In genomic region chr4:185587444-185588161, GRCh38 we compare ENCODE assay signal across 7 cellular contexts.
DNase-seq lines count a peak whose midpoint lies in the region; ATAC-seq lines count a peak whose summit lies in the region.

No MANE protein-coding gene starts in this region.

- DNase-seq in activated CD8-positive, alpha-beta memory T cell treated with anti-CD3 and anti-CD28 coated beads, Interleukin-2, amount 50 U/mL, for 24 hours (ENCODE audit: extremely low read depth), result peak; percentile 31
- DNase-seq in stimulated activated CD8-positive, alpha-beta memory T cell treated with anti-CD3 and anti-CD28 coated beads, Interleukin-15, amount 100 ng/mL, for 48 hours (ENCODE audit: low read depth in 2 of 2), result peak; percentile 52 to 78
- DNase-seq in NCI-H1105 (lab: John Stamatoyannopoulos, UW), result no peak
- DNase-seq in NCI-H774 (lab: John Stamatoyannopoulos, UW), result no peak

- peaks cover 22% of the 10 kb centered on the region for H3K4me1 ChIP-seq in iPS-15b (ENCODE audit: control insufficient read depth, insufficient read depth, low read length)

- H3K36me3 ChIP-seq in iPS-15b (ENCODE audit: control insufficient read depth, insufficient read depth, low read length), result no peaks in the 10 kb centered on the region

- H3K9me3 ChIP-seq in iPS-15b (ENCODE audit: control insufficient read depth, insufficient read depth, low read length), result no peaks in the 10 kb centered on the region

- ATAC-seq in GM19455 (IDR thresholded peaks at IDR 0.05; ENCODE audit: unreplicated experiment) (peak; percentile 96), HG03354 (IDR thresholded peaks at IDR 0.05; ENCODE audit: poor library complexity, severe bottlenecking, unreplicated experiment) (peak; percentile 99)

- peak overlapping the region; percentile 44 for H3K4me3 ChIP-seq in iPS-15b (ENCODE audit: low read depth, low read length)

- peaks cover 11% of the 10 kb centered on the region for H3K27me3 ChIP-seq in iPS-15b (ENCODE audit: control insufficient read depth, insufficient read depth, low read length)

- no peak overlapping the region for H3K9ac ChIP-seq in iPS-15b (ENCODE audit: low read depth, low read length)

Comparison
In these comparisons a context has a peak if more than half of its experiments do, and no peak if none do; other contexts are left out.
1. DNase-seq: peak in activated CD8-positive, alpha-beta memory T cell treated with anti-CD3 and anti-CD28 coated beads, Interleukin-2, amount 50 U/mL, for 24 hours (single experiment) and stimulated activated CD8-positive, alpha-beta memory T cell treated with anti-CD3 and anti-CD28 coated beads, Interleukin-15, amount 100 ng/mL, for 48 hours (2 of 2); none in NCI-H1105 (single experiment) and NCI-H774 (single experiment).